In the genomic region with DNA sequence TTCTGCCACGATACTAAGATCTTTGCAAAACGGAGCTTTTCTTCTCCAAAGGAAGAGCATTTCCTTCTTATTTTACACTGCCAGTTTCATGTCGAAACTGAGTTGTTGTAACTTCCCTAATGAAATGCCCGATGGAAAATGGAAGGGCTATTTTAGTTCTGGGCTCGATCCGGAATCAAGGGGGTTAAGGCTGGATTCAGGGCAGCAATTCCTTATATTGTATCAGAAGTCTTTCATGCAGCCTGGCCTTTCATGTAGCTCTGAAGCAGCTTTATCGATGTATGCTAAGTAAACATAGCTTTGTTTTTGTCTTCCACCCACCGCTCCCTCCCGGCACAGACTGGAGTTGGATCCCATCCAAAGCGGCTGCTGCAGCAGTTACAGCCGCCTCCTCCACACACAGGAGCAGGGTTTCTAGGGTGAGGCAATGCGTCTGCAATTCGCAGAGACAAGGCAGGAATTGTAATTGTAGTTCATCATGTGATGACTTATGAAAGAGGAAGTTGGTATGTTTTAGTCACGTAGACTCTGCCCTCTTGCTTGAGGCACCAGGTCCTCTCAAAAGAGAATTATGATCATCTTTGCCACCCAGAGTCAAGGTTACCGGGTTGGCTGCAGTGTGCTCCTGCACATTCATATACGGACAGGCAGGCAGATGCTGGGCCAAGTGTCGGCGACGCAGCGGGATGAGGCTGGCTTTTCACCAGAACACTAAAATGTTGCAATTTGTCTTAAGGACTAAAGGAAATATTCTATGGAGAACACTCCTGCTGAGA, we compare ENCODE assay signal across 8 cellular contexts. TPM values are rescaled to one million over a fixed set of nuclear protein-coding genes. Genes with fewer than 3 reads are reported as not detected.
DNase-seq lines count a peak whose midpoint lies in the region; ATAC-seq, FAIRE-seq and TF ChIP-seq lines count a peak whose summit lies in the region.

No MANE protein-coding gene starts in this region.

- H3K36me3 ChIP-seq in right lobe of liver = peaks cover 0 to 2% (median 2%) of the 10 kb centered on the region in 4 donors

- POLR2A ChIA-PET in activated CD4-positive, alpha-beta T cell treated with anti-CD3 and anti-CD28 coated beads for 36 hours (lab: Charles Lee) = interaction anchor here (0.6 to 2.5 kb wide), 14 partner anchors 9 to 458 kb away, joined by 3 to 20 read pairs (median 4); no protein-coding TSS in a partner anchor

- peak overlapping the region; percentile 96 to 100 (median 98) for H3K27ac ChIP-seq in right lobe of liver

- no peaks in the 10 kb centered on the region for H3K27me3 ChIP-seq in right lobe of liver

- H3K4me1 Mint-ChIP-seq in activated CD4-positive, alpha-beta T cell treated with anti-CD3 and anti-CD28 coated beads for 36 hours = peaks cover 35% of the 10 kb centered on the region

- H3K4me3 Mint-ChIP-seq in activated CD4-positive, alpha-beta T cell treated with anti-CD3 and anti-CD28 coated beads for 36 hours = peak overlapping the region; percentile 70

- peak; percentile 14 for FAIRE-seq in colon (lab: Jason Lieb, UNC)

- peaks cover 0 to 47% (median 20%) of the 10 kb centered on the region in 4 donors for H3K4me1 ChIP-seq in right lobe of liver

- TF ChIP-seq POLR2A in right lobe of liver (IDR thresholded peaks at IDR 0.05) = peak; percentile 80

- no peaks in the 10 kb centered on the region for H3K9me3 ChIP-seq in right lobe of liver

- ATAC-seq in GM18873 (IDR thresholded peaks at IDR 0.05; ENCODE audit: low FRiP score, unreplicated experiment) = peak; percentile 40
- peak; percentile 59 for ATAC-seq in HG03378 (IDR thresholded peaks at IDR 0.05; ENCODE audit: unreplicated experiment)
- peak; percentile 39 for ATAC-seq in activated CD4-positive, alpha-beta T cell treated with anti-CD3 and anti-CD28 coated beads for 36 hours
- ATAC-seq in right lobe of liver = peak; percentile 25 to 47 (median 43)

- CTCF ChIA-PET in activated CD4-positive, alpha-beta T cell treated with anti-CD3 and anti-CD28 coated beads for 36 hours (lab: Charles Lee) = interaction anchor here (0.5 to 2.8 kb wide), 16 partner anchors 9 to 1248 kb away, joined by 3 to 22 read pairs (median 4); no protein-coding TSS in a partner anchor

- peak overlapping the region; percentile 99 for H3K27ac Mint-ChIP-seq in activated CD4-positive, alpha-beta T cell treated with anti-CD3 and anti-CD28 coated beads for 36 hours

- peak overlapping the region in 2 of 3 donors; percentile 9 to 36 for H3K4me3 ChIP-seq in right lobe of liver

- 0% methylated on average over 20 of the region's 20 CpGs for WGBS in right lobe of liver (ENCODE audit: insufficient coverage, low coverage, low lambda C conversion rate, missing lambda C conversion rate)

- DNase-seq in AG09319 (ENCODE audit: extremely low read depth, low read depth) (peak; percentile 98), NCI-H460 (ENCODE audit: extremely low read depth, low read depth) (peak; percentile 100), right lobe of liver (peak; percentile 92 to 93 (median 93))
- peak; percentile 90 for DNase-seq in activated CD4-positive, alpha-beta T cell treated with anti-CD3 and anti-CD28 coated beads for 36 hours
- peak; percentile 58 for DNase-seq in stimulated activated CD4-positive, alpha-beta T cell treated with anti-CD3 and anti-CD28 coated beads, Interleukin-4, amount 100 ng/mL, for 1 hour

- peaks cover 9% of the 10 kb centered on the region for H3K36me3 Mint-ChIP-seq in activated CD4-positive, alpha-beta T cell treated with anti-CD3 and anti-CD28 coated beads for 36 hours (ENCODE audit: low read depth)

- no peak for TF ChIP-seq CTCF in AG09319 (IDR thresholded peaks at IDR 0.05; ENCODE audit: low read depth, low read length)
- TF ChIP-seq CTCF in right lobe of liver (IDR thresholded peaks at IDR 0.05) = no peak

- intact Hi-C loops in activated CD4-positive, alpha-beta T cell treated with anti-CD3 and anti-CD28 coated beads for 36 hours (cut with DNase I, micrococcal nuclease) = loop anchor here (1.0 to 5.0 kb wide), 7 partner anchors 65 to 400 kb away; no protein-coding TSS in a partner anchor
- intact Hi-C loops in right lobe of liver (cut with DNase I) = loop anchor here (5.0 to 10.0 kb wide), 5 partner anchors 102 to 462 kb away; no protein-coding TSS in a partner anchor

- H3K9me3 Mint-ChIP-seq in activated CD4-positive, alpha-beta T cell treated with anti-CD3 and anti-CD28 coated beads for 36 hours (ENCODE audit: low read depth) = no peaks in the 10 kb centered on the region

- no peaks in the 10 kb centered on the region for H3K27me3 Mint-ChIP-seq in activated CD4-positive, alpha-beta T cell treated with anti-CD3 and anti-CD28 coated beads for 36 hours

RNA-seq across cellular contexts. Expression of gene IRF2BP2, which starts 2.6 kb away (rescaled TPM):
- 64.1 and 83.1 TPM in 2 replicates for total RNA-seq in NCI-H460 (2014; rRNA removed; shearing (Covaris generic))
- 24.1 and 34.2 TPM in 2 replicates for polyA plus RNA-seq in NCI-H460 (2014; cell fraction: nucleus; rRNA removed)
- total RNA-seq in activated CD4-positive, alpha-beta T cell treated with anti-CD3 and anti-CD28 coated beads for 36 hours = 100 to 1,000 TPM; 132 to 200 TPM
- total RNA-seq in right lobe of liver = 10 to 100 TPM; 35.3 to 93.2 (median 56.8) TPM

Comparison
In these comparisons a context has a peak if more than half of its experiments do, and no peak if none do; other contexts are left out.
1. Peak in every context shown above with its lines: DNase-seq, ATAC-seq, H3K4me3 ChIP-seq and H3K27ac ChIP-seq.